25 cellular contexts compared by ENCODE assay signal in the genomic region with DNA sequence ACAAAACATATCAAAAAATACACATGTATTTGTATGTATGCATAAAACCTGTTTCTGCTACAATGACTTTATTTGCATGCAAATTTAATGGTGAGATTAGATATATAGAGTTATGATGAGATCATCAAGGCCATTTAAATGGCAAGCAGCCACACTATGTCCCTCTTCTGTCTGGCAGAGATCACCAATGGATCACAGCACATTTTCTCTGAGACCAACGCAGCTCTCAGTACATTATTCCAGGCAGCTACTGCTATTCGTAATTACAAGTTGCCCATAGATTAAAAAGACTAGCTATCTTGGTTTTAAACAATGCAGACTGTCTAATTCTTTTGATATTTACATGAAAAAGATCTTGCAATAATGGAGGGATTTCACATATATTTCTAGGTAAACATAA.
DNase-seq lines count a peak whose midpoint lies in the region; ATAC-seq, FAIRE-seq and TF ChIP-seq lines count a peak whose summit lies in the region.
"Had no signal": no experiment of that assay in that cellular context is flagged by ENCODE, and none has a peak within 500 bp of the region (broad histone marks: within the 10 kb centered on the region; RNA-seq: fewer than 3 reads in every experiment).

No MANE protein-coding gene starts in this region.

- FAIRE-seq in A549 (lab: Jason Lieb, UNC) = peak; percentile 39
- FAIRE-seq: D721Med, GM12878 had no signal

- H3K9me3 ChIP-seq in A549 (no peaks in the 10 kb centered on the region), HEK293 (ENCODE audit: control insufficient read depth, insufficient read depth, low read depth, low read length) (no peaks in the 10 kb centered on the region), right cardiac atrium (ENCODE audit: control insufficient read depth, low read length) (no peaks in the 10 kb centered on the region), sigmoid colon (no peaks in the 10 kb centered on the region)
- H3K9me3 ChIP-seq: BLaER1 had no signal

- 25% methylated on average over 2 of the region's 2 CpGs for WGBS in A549 (ENCODE audit: missing lambda C conversion rate)
- whole genome bisulfite sequencing in right cardiac atrium = 34% methylated on average over 2 of the region's 2 CpGs
- WGBS in sigmoid colon, 2 donors = 84 to 92% methylated on average over 2 of the region's 2 CpGs

- POLR2A ChIA-PET in A549 (lab: Yijun Ruan, JAX) = no interaction called here
- POLR2A ChIA-PET in HEK293 (lab: Yijun Ruan, JAX) = interaction anchor here (1.3 to 1.4 kb wide), 2 partner anchors 10 to 12 kb away, joined by 4 to 6 read pairs; no protein-coding TSS in a partner anchor
- POLR2A ChIA-PET in RWPE1 (lab: Yijun Ruan, JAX; ENCODE audit: low non-redundant PET) = no interaction called here

- H3K36me3 ChIP-seq in HEK293 (ENCODE audit: control insufficient read depth in 2 of 2, insufficient read depth in 1 of 2, low read length in 2 of 2) = no peaks in the 10 kb centered on the region
- no peaks in the 10 kb centered on the region for H3K36me3 ChIP-seq in sigmoid colon
- H3K36me3 ChIP-seq: BLaER1 had no signal

- peak overlapping the region; percentile 92 for H3K4me2 ChIP-seq in A549
- H3K4me2 ChIP-seq: BLaER1, GM23338, KMS-11 had no signal

- TF ChIP-seq EP300 in A549 (IDR thresholded peaks at IDR 0.05) = no peak
- TF ChIP-seq EP300 in sigmoid colon (IDR thresholded peaks at IDR 0.05) = no peak

- CTCF ChIA-PET in A549 (lab: Yijun Ruan, JAX) (interaction anchor here (1.9 to 2.9 kb wide), 2 partner anchors 9 to 12 kb away, joined by 8 to 15 read pairs; no protein-coding TSS in a partner anchor), HEK293 (lab: Yijun Ruan, JAX) (interaction anchor here (0.6 to 0.9 kb wide), 3 partner anchors 12 to 390 kb away, joined by 3 to 4 read pairs (median 3); no protein-coding TSS in a partner anchor), RWPE1 (lab: Yijun Ruan, JAX) (interaction anchor here (0.6 to 1.5 kb wide), 3 partner anchors 27 to 79 kb away, joined by 3 read pairs; no protein-coding TSS in a partner anchor)

- H3K27me3 ChIP-seq in right cardiac atrium (ENCODE audit: control insufficient read depth, insufficient read depth) = no peaks in the 10 kb centered on the region
- no peaks in the 10 kb centered on the region for H3K27me3 ChIP-seq in sigmoid colon
- H3K27me3 ChIP-seq: BLaER1 had no signal

- TF ChIP-seq CTCF in A549 (IDR thresholded peaks at IDR 0.05) = no peak
- no peak for TF ChIP-seq CTCF in HEK293 (tag by site-specific recombination; IDR thresholded peaks at IDR 0.05)
- no peak for TF ChIP-seq CTCF in sigmoid colon (IDR thresholded peaks at IDR 0.05)
- no peak for TF ChIP-seq CTCF in RWPE1 (conservative IDR thresholded peaks at IDR 0.05; ENCODE audit: low read depth)

- DNase-seq in A549 (ENCODE audit: low read depth in 1 of 2, low spot score in 1 of 2) = no peak
- no peak for DNase-seq in right cardiac atrium
- DNase-seq in sigmoid colon = no peak
- DNase-seq in AG08395 (ENCODE audit: low spot score) = no peak
- DNase-seq in RWPE1 (ENCODE audit: low spot score) = no peak
- DNase-seq in SIG-M5 treated with dmso at 0.1 percent for 504 hours (lab: John Stamatoyannopoulos, UW; ENCODE audit: unreplicated experiment) = no peak
- DNase-seq in stimulated activated CD4-positive, alpha-beta T cell treated with anti-CD3 and anti-CD28 coated beads, Interleukin-4, amount 100 ng/mL, for 24 hours = no peak
- DNase-seq: CD4-positive, CD25-positive, alpha-beta regulatory T cell; DMS79; GDM1; H9; HFFc6; MM.1S; NCI-H2029; NCI-H524 treated with DMSO at 0.1 percent for 48 hours; NCI-H82; NK-92 treated with Interleukin-12 subunit alpha and Interleukin-12 subunit beta, amount 100 ng/mL, for 24 hours; PC-3; SHP77 had no signal

- H3K4me1 ChIP-seq in A549 (peaks cover 100% of the 10 kb centered on the region), HEK293 (ENCODE audit: control insufficient read depth, insufficient read depth, low read length) (peaks cover 21% of the 10 kb centered on the region; the same call in 1 of the 2 replicates), right cardiac atrium (ENCODE audit: control insufficient read depth, insufficient read depth, low read length) (no peaks in the 10 kb centered on the region), sigmoid colon (peaks cover 0 to 98% (median 49%) of the 10 kb centered on the region in 4 donors)
- H3K4me1 ChIP-seq: BLaER1 had no signal

- TF ChIP-seq RAD21 in A549 (conservative IDR thresholded peaks at IDR 0.05 in 1 of 2, IDR thresholded peaks at IDR 0.05 in 1 of 2) = no peak

- intact Hi-C loops in right cardiac atrium (cut with DNase I) = no loop called here
- intact Hi-C loops in sigmoid colon (cut with DNase I) = no loop called here

- TF ChIP-seq POLR2A in A549 (IDR thresholded peaks at IDR 0.05; ENCODE audit: low read length) (no peak), sigmoid colon (IDR thresholded peaks at IDR 0.05) (no peak)

- H3K4me3 ChIP-seq in A549 = peak overlapping the region; percentile 8; the same call in 1 of the 3 replicates
- no peak overlapping the region for H3K4me3 ChIP-seq in HEK293 (ENCODE audit: low read depth, low read length)
- H3K4me3 ChIP-seq in right cardiac atrium (ENCODE audit: low read length) = no peak overlapping the region
- H3K4me3 ChIP-seq in sigmoid colon = peak overlapping the region in 1 of 4 donors; percentile 8
- H3K4me3 ChIP-seq: BLaER1, GM12878, GM23338 had no signal

- ATAC-seq in A549 = peak in 1 of 2 experiments; percentile 11; a peak in 1 of 6 replicates
- peak; percentile 43 to 50 for ATAC-seq in right cardiac atrium
- ATAC-seq: GM12878, PC-3 had no signal

- peak overlapping the region; percentile 80 to 82 for H3K27ac ChIP-seq in A549
- no peak overlapping the region for H3K27ac ChIP-seq in HEK293 (ENCODE audit: extremely low read depth, low read depth, low read length)
- H3K27ac ChIP-seq in right cardiac atrium (ENCODE audit: low read length) = peak overlapping the region; percentile 37
- H3K27ac ChIP-seq in sigmoid colon = peak overlapping the region; percentile 58 to 90 (median 78)
- H3K27ac ChIP-seq in RWPE1 = no peak overlapping the region
- H3K27ac ChIP-seq: BLaER1, KMS-11 had no signal

TF ChIP-seq in A549, 52 proteins besides CTCF, POLR2A, EP300 and RAD21:
- TF ChIP-seq ELK1 (IDR thresholded peaks at IDR 0.05; ENCODE audit: low read depth, low read length) (no peak), HOXA7 (CRISPR knock-in tag; IDR thresholded peaks at IDR 0.05) (peak; percentile 74; the same call in 1 of the 2 replicates)

TF ChIP-seq in HEK293, 187 proteins besides CTCF, POLR2A, EP300 and RAD21 (continues in another document):
- TF ChIP-seq PRDM6 (tag by site-specific recombination; IDR thresholded peaks at IDR 0.05) (0 out of 2 replicates have a peak, but pooled peaks have one; percentile 23), IKZF3 (tag by site-specific recombination; IDR thresholded peaks at IDR 0.05) (no peak), GLIS1 (tag by site-specific recombination; IDR thresholded peaks at IDR 0.05) (peak; percentile 23; the same call in 1 of the 2 replicates), ZNF302 (tag by site-specific recombination; IDR thresholded peaks at IDR 0.05; ENCODE audit: low read depth) (no peak), ZNF629 (tag by site-specific recombination; IDR thresholded peaks at IDR 0.05) (no peak), ZNF133 (tag by site-specific recombination; IDR thresholded peaks at IDR 0.05) (no peak), ZNF211 (tag by site-specific recombination; IDR thresholded peaks at IDR 0.05; ENCODE audit: low read depth) (no peak), ZBTB17 (tag by site-specific recombination; IDR thresholded peaks at IDR 0.05) (peak; percentile 48)
- TF ChIP-seq, protein P1, sequence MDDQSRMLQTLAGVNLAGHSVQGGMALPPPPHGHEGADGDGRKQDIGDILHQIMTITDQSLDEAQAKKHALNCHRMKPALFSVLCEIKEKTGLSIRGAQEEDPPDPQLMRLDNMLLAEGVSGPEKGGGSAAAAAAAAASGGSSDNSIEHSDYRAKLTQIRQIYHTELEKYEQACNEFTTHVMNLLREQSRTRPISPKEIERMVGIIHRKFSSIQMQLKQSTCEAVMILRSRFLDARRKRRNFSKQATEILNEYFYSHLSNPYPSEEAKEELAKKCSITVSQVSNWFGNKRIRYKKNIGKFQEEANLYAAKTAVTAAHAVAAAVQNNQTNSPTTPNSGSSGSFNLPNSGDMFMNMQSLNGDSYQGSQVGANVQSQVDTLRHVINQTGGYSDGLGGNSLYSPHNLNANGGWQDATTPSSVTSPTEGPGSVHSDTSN (CRISPR knock-in tag; IDR thresholded peaks at IDR 0.05) = no peak

Comparison
In these comparisons a context has a peak if more than half of its experiments do, and no peak if none do; other contexts are left out.
1. H3K27ac ChIP-seq: peak in A549 (2 of 2), right cardiac atrium (single experiment) and sigmoid colon (4 of 4); none in HEK293 (single experiment) and RWPE1 (single experiment).
2. Of the 5 proteins assayed by ChIP-seq in both HEK293 and A549: peak only in HEK293: none; only in A549: HOXA7; in both: none; in neither: 4.